ENCODE assay signal across 6 cellular contexts in genomic region chr1:215399787-215400186, GRCh38.
"Had no signal": no experiment of that assay in that cellular context is flagged by ENCODE, and none has a peak within 500 bp of the region (broad histone marks: within the 10 kb centered on the region; RNA-seq: fewer than 3 reads in every experiment).

No MANE protein-coding gene starts in this region.

- FAIRE-seq: HepG2, HTR-8/SVneo, K562 had no signal

- DNase-seq: IMR-90, KBM-7, KG1 had no signal
